9 cellular contexts compared by ENCODE assay signal in the genomic region with DNA sequence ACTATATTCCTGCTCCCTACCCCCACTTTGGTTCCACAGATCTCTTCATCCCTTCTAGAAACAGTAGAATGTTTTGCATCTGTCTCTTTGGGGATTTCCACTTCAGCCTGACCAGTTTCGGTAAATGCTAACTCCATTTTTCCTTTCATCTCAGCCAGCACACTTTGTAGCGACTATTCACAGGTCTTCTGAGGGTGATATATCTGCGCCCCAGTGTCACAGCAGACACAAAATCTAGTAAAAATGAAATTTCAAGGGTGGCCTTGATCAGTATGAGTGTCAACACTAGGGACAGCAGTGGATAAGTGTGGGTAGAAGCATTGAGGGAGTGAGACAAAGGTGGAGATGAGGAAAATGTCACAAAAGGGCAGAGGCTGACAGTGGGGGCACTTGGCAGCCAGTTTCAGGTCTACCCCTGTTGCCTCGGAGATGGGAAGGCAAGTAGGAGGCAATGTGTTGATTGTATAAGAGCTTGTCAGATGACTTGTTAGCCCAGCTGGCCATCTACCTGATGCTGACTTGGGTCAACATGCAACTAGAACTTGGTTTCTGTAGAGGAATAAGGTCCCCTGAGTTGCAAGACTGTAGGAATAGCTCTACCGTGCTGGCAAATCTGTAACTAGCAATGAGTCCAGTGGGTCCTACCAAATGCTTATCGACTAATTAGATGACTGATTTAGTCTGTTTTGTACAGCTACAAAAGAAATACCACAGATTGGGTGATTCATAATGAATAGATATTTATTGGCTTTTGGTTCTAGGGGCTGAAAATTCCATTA.
DNase-seq lines count a peak whose midpoint lies in the region; ATAC-seq and TF ChIP-seq lines count a peak whose summit lies in the region.
"Had no signal": no experiment of that assay in that cellular context is flagged by ENCODE, and none has a peak within 500 bp of the region (broad histone marks: within the 10 kb centered on the region; RNA-seq: fewer than 3 reads in every experiment).

No MANE protein-coding gene starts in this region.

- peak overlapping the region; percentile 95 for H3K27ac Mint-ChIP-seq in activated CD8-positive, alpha-beta T cell treated with anti-CD3 and anti-CD28 coated beads for 36 hours

- peak overlapping the region; percentile 34 for H3K4me3 Mint-ChIP-seq in activated CD8-positive, alpha-beta T cell treated with anti-CD3 and anti-CD28 coated beads for 36 hours

- intact Hi-C loops in activated CD8-positive, alpha-beta T cell treated with anti-CD3 and anti-CD28 coated beads for 36 hours (cut with micrococcal nuclease), result loop anchor here (5.0 kb wide), 2 partner anchors 75 to 305 kb away; no protein-coding TSS in a partner anchor

- no peaks in the 10 kb centered on the region for H3K27me3 Mint-ChIP-seq in activated CD8-positive, alpha-beta T cell treated with anti-CD3 and anti-CD28 coated beads for 36 hours

- H3K36me3 Mint-ChIP-seq in activated CD8-positive, alpha-beta T cell treated with anti-CD3 and anti-CD28 coated beads for 36 hours (ENCODE audit: low read depth), result peaks cover 4% of the 10 kb centered on the region

- POLR2A ChIA-PET in activated CD8-positive, alpha-beta T cell treated with anti-CD3 and anti-CD28 coated beads for 36 hours (lab: Charles Lee), result interaction anchor here (0.5 to 2.5 kb wide), 17 partner anchors 10 to 325 kb away, joined by 3 to 15 read pairs (median 4); a partner anchor contains a TSS

- no peak for TF ChIP-seq CTCF in activated CD8-positive, alpha-beta T cell treated with anti-CD3 and anti-CD28 coated beads for 36 hours (IDR thresholded peaks at IDR 0.05)
- no peak for TF ChIP-seq CTCF in coronary artery (IDR thresholded peaks at IDR 0.05)

- peak; percentile 70 for DNase-seq in activated CD8-positive, alpha-beta T cell treated with anti-CD3 and anti-CD28 coated beads for 36 hours
- peak; percentile 62 for DNase-seq in stimulated activated CD8-positive, alpha-beta memory T cell treated with anti-CD3 and anti-CD28 coated beads, Interleukin-4, amount 100 ng/mL, for 48 hours
- DNase-seq in coronary artery (ENCODE audit: low spot score) (no peak), NCI-H1417 (lab: John Stamatoyannopoulos, UW) (no peak), amniotic stem cell (lab: John Stamatoyannopoulos, UW) (no peak)
- DNase-seq: NCI-H2029 had no signal

- H3K4me3 ChIP-seq in coronary artery, result no peak overlapping the region
- H3K4me3 ChIP-seq: lung had no signal

- peak; percentile 40 for ATAC-seq in GM19372 (IDR thresholded peaks at IDR 0.05; ENCODE audit: low read depth, unreplicated experiment)
- peak; percentile 25 for ATAC-seq in HG02938 (IDR thresholded peaks at IDR 0.05; ENCODE audit: unreplicated experiment)
- peak; percentile 75 for ATAC-seq in activated CD8-positive, alpha-beta T cell treated with anti-CD3 and anti-CD28 coated beads for 36 hours

- peaks cover 62% of the 10 kb centered on the region for H3K4me1 Mint-ChIP-seq in activated CD8-positive, alpha-beta T cell treated with anti-CD3 and anti-CD28 coated beads for 36 hours (ENCODE audit: low read depth)

- no peak overlapping the region for H3K27ac ChIP-seq in coronary artery

- H3K9me3 Mint-ChIP-seq in activated CD8-positive, alpha-beta T cell treated with anti-CD3 and anti-CD28 coated beads for 36 hours, result peaks cover 1% of the 10 kb centered on the region

- CTCF ChIA-PET in activated CD8-positive, alpha-beta T cell treated with anti-CD3 and anti-CD28 coated beads for 36 hours (lab: Charles Lee), result interaction anchor here (0.7 to 1.5 kb wide), 8 partner anchors 24 to 327 kb away, joined by 3 to 5 read pairs (median 3); no protein-coding TSS in a partner anchor

Comparison
In these comparisons a context has a peak if more than half of its experiments do, and no peak if none do; other contexts are left out.
1. ATAC-seq: peak in every context shown above with its lines; median percentile 75 in activated CD8-positive, alpha-beta T cell treated with anti-CD3 and anti-CD28 coated beads for 36 hours; 40 in GM19372; 25 in HG02938.
2. DNase-seq: peak in activated CD8-positive, alpha-beta T cell treated with anti-CD3 and anti-CD28 coated beads for 36 hours (single experiment) and stimulated activated CD8-positive, alpha-beta memory T cell treated with anti-CD3 and anti-CD28 coated beads, Interleukin-4, amount 100 ng/mL, for 48 hours (single experiment); none in coronary artery (single experiment), NCI-H1417 (0 of 3) and amniotic stem cell (single experiment).